18 cellular contexts compared by ENCODE assay signal in genomic region chr1:9281907-9282306, GRCh38. TPM values are rescaled to one million over a fixed set of nuclear protein-coding genes. Genes with fewer than 3 reads are reported as not detected.
DNase-seq lines count a peak whose midpoint lies in the region; ATAC-seq and TF ChIP-seq lines count a peak whose summit lies in the region.
"Had no signal": no experiment of that assay in that cellular context is flagged by ENCODE, and none has a peak within 500 bp of the region (broad histone marks: within the 10 kb centered on the region; RNA-seq: fewer than 3 reads in every experiment).

No MANE protein-coding gene starts in this region.

- peak overlapping the region; percentile 49 for H3K4me2 ChIP-seq in smooth muscle cell

- no peaks in the 10 kb centered on the region for H3F3A ChIP-seq in smooth muscle cell (ENCODE audit: low read depth)

- TF ChIP-seq CTCF in smooth muscle cell (IDR thresholded peaks at IDR 0.05; ENCODE audit: borderline replicate concordance, insufficient read depth, poor library complexity, severe bottlenecking): no peak

- H3K27ac ChIP-seq in smooth muscle cell (ENCODE audit: low read depth): no peak overlapping the region
- H3K27ac ChIP-seq in effector memory CD4-positive, alpha-beta T cell (ENCODE audit: insufficient read depth, low read length, poor library complexity, severe bottlenecking): no peak overlapping the region
- H3K27ac ChIP-seq: 22Rv1, tibial artery had no signal

- no peaks in the 10 kb centered on the region for H3K79me2 ChIP-seq in smooth muscle cell (ENCODE audit: low read depth)

- no peak overlapping the region for H3K4me3 ChIP-seq in smooth muscle cell
- no peak overlapping the region for H3K4me3 ChIP-seq in effector memory CD4-positive, alpha-beta T cell (ENCODE audit: insufficient read depth, low read depth, low read length, poor library complexity, severe bottlenecking)
- H3K4me3 ChIP-seq: lung, tibial artery had no signal

- no peaks in the 10 kb centered on the region for H4K20me1 ChIP-seq in smooth muscle cell (ENCODE audit: low read depth)

- no peaks in the 10 kb centered on the region for H3K9me3 ChIP-seq in smooth muscle cell (replicated peaks; ENCODE audit: low read depth)
- H3K9me3 ChIP-seq in effector memory CD4-positive, alpha-beta T cell (ENCODE audit: control insufficient read depth, low read length): no peaks in the 10 kb centered on the region

- no peak overlapping the region for H3K9ac ChIP-seq in smooth muscle cell (ENCODE audit: low read depth)

- no peaks in the 10 kb centered on the region for H3K27me3 ChIP-seq in smooth muscle cell (ENCODE audit: low read depth)
- H3K27me3 ChIP-seq in effector memory CD4-positive, alpha-beta T cell (replicated peaks; ENCODE audit: control insufficient read depth, insufficient read depth, low read length, poor library complexity, severe bottlenecking): no peaks in the 10 kb centered on the region

- H3K4me1 ChIP-seq in smooth muscle cell (ENCODE audit: low read depth): peaks cover 26% of the 10 kb centered on the region
- peaks cover 18% of the 10 kb centered on the region for H3K4me1 ChIP-seq in effector memory CD4-positive, alpha-beta T cell (ENCODE audit: control insufficient read depth, insufficient read depth, low read length, poor library complexity, severe bottlenecking)

- H2AFZ ChIP-seq in smooth muscle cell (ENCODE audit: low read depth): no peak overlapping the region

- DNase-seq in DMS 273 (lab: John Stamatoyannopoulos, UW; ENCODE audit: unreplicated experiment) (peak; percentile 38), DMS 273 treated with DMSO at 0.1 percent for 48 hours (lab: John Stamatoyannopoulos, UW) (no peak), RPMI7951 (ENCODE audit: low read depth) (peak; percentile 30), smooth muscle cell (lab: John Stamatoyannopoulos, UW; ENCODE audit: unreplicated experiment) (no peak), KG1 (lab: John Stamatoyannopoulos, UW) (no peak), COR-L47 (lab: John Stamatoyannopoulos, UW) (no peak)
- no peak for DNase-seq in effector memory CD4-positive, alpha-beta T cell
- DNase-seq: activated CD4-positive, alpha-beta T cell treated with anti-CD3 and anti-CD28 coated beads for 4 hours; C1 segment of cervical spinal cord; erythroblast; NCI-H1436 treated with DMSO at 0.1 percent for 48 hours; NCI-H2227 treated with DMSO at 0.1 percent for 48 hours; small intestine; tibial artery had no signal

- peak; percentile 48 for ATAC-seq in esophagus mucosa
- ATAC-seq: HCT116 had no signal

- no peaks in the 10 kb centered on the region for H3K36me3 ChIP-seq in smooth muscle cell (ENCODE audit: low read depth)
- H3K36me3 ChIP-seq in effector memory CD4-positive, alpha-beta T cell (ENCODE audit: control insufficient read depth, insufficient read depth, low read length): no peaks in the 10 kb centered on the region
- H3K36me3 ChIP-seq: tibial artery had no signal

- WGBS in smooth muscle cell (ENCODE audit: low lambda C conversion rate): 47% methylated on average over 10 of the region's 10 CpGs

RNA-seq across cellular contexts. Expression of gene SPSB1, which starts 10.8 kb away (rescaled TPM):
- total RNA-seq in RPMI7951 (2014; rRNA removed; shearing (Covaris generic)): 7.6 and 10.3 TPM in 2 replicates
- 15.5 TPM for total RNA-seq in esophagus mucosa
- total RNA-seq in smooth muscle cell: 27.6 and 38.0 TPM in 2 replicates
- 37.0 and 44.5 TPM in 2 replicates for polyA plus RNA-seq in smooth muscle cell

RNA-seq across cellular contexts. Expression of gene H6PD, which starts 47.3 kb away (rescaled TPM):
- total RNA-seq in RPMI7951 (2014; rRNA removed; shearing (Covaris generic)): 8.4 and 10.2 TPM in 2 replicates
- total RNA-seq in esophagus mucosa: 20.4 TPM
- total RNA-seq in smooth muscle cell: 15.1 and 17.3 TPM in 2 replicates
- 13.6 and 15.3 TPM in 2 replicates for polyA plus RNA-seq in smooth muscle cell

Comparison
In these comparisons a context has a peak if more than half of its experiments do, and no peak if none do; other contexts are left out.
1. DNase-seq: peak in DMS 273 (single experiment) and RPMI7951 (single experiment); none in DMS 273 treated with DMSO at 0.1 percent for 48 hours (single experiment), smooth muscle cell (single experiment), KG1 (single experiment), effector memory CD4-positive, alpha-beta T cell (0 of 3) and COR-L47 (single experiment).